14 cellular contexts compared by ENCODE assay signal in genomic region chr10:90788987-90789386, GRCh38.
DNase-seq lines count a peak whose midpoint lies in the region; ATAC-seq and TF ChIP-seq lines count a peak whose summit lies in the region.
"Had no signal": no experiment of that assay in that cellular context is flagged by ENCODE, and none has a peak within 500 bp of the region (broad histone marks: within the 10 kb centered on the region; RNA-seq: fewer than 3 reads in every experiment).

No MANE protein-coding gene starts in this region.

- H3K4me3 Mint-ChIP-seq in activated naive CD4-positive, alpha-beta T cell treated with anti-CD3 and anti-CD28 coated beads, Interleukin-2, amount 10 ng/mL, durations not matched to agents 7 days and 5 days: no peak overlapping the region
- H3K4me3 Mint-ChIP-seq: CD4-positive, alpha-beta T cell; nephron had no signal

- H3K9me2 ChIP-seq in OCI-LY7 (ENCODE audit: insufficient read depth, low read length): no peaks in the 10 kb centered on the region

- H3K36me3 ChIP-seq in OCI-LY7 (ENCODE audit: insufficient read depth, low read length) (no peaks in the 10 kb centered on the region), HAP-1 (replicated peaks) (no peaks in the 10 kb centered on the region)
- H3K36me3 ChIP-seq: ascending aorta, gastrocnemius medialis, spleen had no signal

- in situ Hi-C loops in HAP-1 (cut with MboI; ENCODE audit: low sequenced_read_pairs): no loop called here

- H3K4me1 ChIP-seq in OCI-LY7 (ENCODE audit: insufficient read depth, low read length, poor library complexity, severe bottlenecking): no peaks in the 10 kb centered on the region
- no peaks in the 10 kb centered on the region for H3K4me1 ChIP-seq in HAP-1
- H3K4me1 ChIP-seq: ascending aorta, gastrocnemius medialis had no signal

- POLR2A ChIA-PET in OCI-LY7 (lab: Charles Lee): interaction anchor here (0.9 to 1.7 kb wide), 3 partner anchors 12 to 412 kb away, joined by 3 to 4 read pairs (median 3); partner anchors contain the start of gene RPP30

- H3K9me3 ChIP-seq in OCI-LY7 (ENCODE audit: low read length) (no peaks in the 10 kb centered on the region), HAP-1 (no peaks in the 10 kb centered on the region)
- H3K9me3 ChIP-seq: ascending aorta, gastrocnemius medialis, spleen had no signal

- no peak overlapping the region for H3K4me2 ChIP-seq in OCI-LY7 (ENCODE audit: low read length)

- H2AFZ ChIP-seq in OCI-LY7 (ENCODE audit: low read length): no peak overlapping the region

- no peaks in the 10 kb centered on the region for H3K79me2 ChIP-seq in OCI-LY7 (ENCODE audit: insufficient read depth, low read depth, low read length)

- H3K9me3 Mint-ChIP-seq in activated naive CD4-positive, alpha-beta T cell treated with anti-CD3 and anti-CD28 coated beads, Interleukin-2, amount 10 ng/mL, durations not matched to agents 7 days and 5 days: no peaks in the 10 kb centered on the region
- H3K9me3 Mint-ChIP-seq: CD4-positive, alpha-beta T cell; nephron had no signal

- no peak overlapping the region for H3K27ac Mint-ChIP-seq in activated naive CD4-positive, alpha-beta T cell treated with anti-CD3 and anti-CD28 coated beads, Interleukin-2, amount 10 ng/mL, durations not matched to agents 7 days and 5 days
- H3K27ac Mint-ChIP-seq: CD4-positive, alpha-beta T cell; nephron had no signal

- peaks cover 5% of the 10 kb centered on the region for H3K4me1 Mint-ChIP-seq in activated naive CD4-positive, alpha-beta T cell treated with anti-CD3 and anti-CD28 coated beads, Interleukin-2, amount 10 ng/mL, durations not matched to agents 7 days and 5 days

- H4K20me1 ChIP-seq in OCI-LY7 (ENCODE audit: insufficient read depth, low read length): no peaks in the 10 kb centered on the region

- TF ChIP-seq CTCF in OCI-LY7 (conservative IDR thresholded peaks at IDR 0.05; ENCODE audit: low read length): no peak

- ATAC-seq in GM18519 (IDR thresholded peaks at IDR 0.05; ENCODE audit: low FRiP score, unreplicated experiment): peak; percentile 90
- peak; percentile 79 for ATAC-seq in GM21423 (IDR thresholded peaks at IDR 0.05; ENCODE audit: unreplicated experiment)
- ATAC-seq in HG03196 (IDR thresholded peaks at IDR 0.05; ENCODE audit: unreplicated experiment): peak; percentile 58
- ATAC-seq in GM18861 (IDR thresholded peaks at IDR 0.05; ENCODE audit: unreplicated experiment): no peak
- ATAC-seq: gastrocnemius medialis had no signal

- peaks cover 5% of the 10 kb centered on the region for H3K27me3 Mint-ChIP-seq in activated naive CD4-positive, alpha-beta T cell treated with anti-CD3 and anti-CD28 coated beads, Interleukin-2, amount 10 ng/mL, durations not matched to agents 7 days and 5 days

- no peak overlapping the region for H3K27ac ChIP-seq in OCI-LY7 (ENCODE audit: low read depth, low read length, poor library complexity, severe bottlenecking)
- H3K27ac ChIP-seq: ascending aorta, gastrocnemius medialis, spleen had no signal

- peaks cover 35% of the 10 kb centered on the region for H3K27me3 ChIP-seq in HAP-1 (ENCODE audit: low read depth)
- H3K27me3 ChIP-seq: ascending aorta had no signal

- H3K4me3 ChIP-seq in OCI-LY7 (ENCODE audit: low read depth, low read length, poor library complexity, severe bottlenecking) (no peak overlapping the region), HAP-1 (no peak overlapping the region)
- H3K4me3 ChIP-seq: ascending aorta, gastrocnemius medialis, spleen had no signal

- no peaks in the 10 kb centered on the region for H3K36me3 Mint-ChIP-seq in activated naive CD4-positive, alpha-beta T cell treated with anti-CD3 and anti-CD28 coated beads, Interleukin-2, amount 10 ng/mL, durations not matched to agents 7 days and 5 days

- CTCF ChIA-PET in OCI-LY7 (lab: Charles Lee; ENCODE audit: unreplicated experiment): no interaction called here
- CTCF ChIA-PET in activated naive CD4-positive, alpha-beta T cell treated with anti-CD3 and anti-CD28 coated beads, Interleukin-2, amount 10 ng/mL, durations not matched to agents 7 days and 5 days (lab: Charles Lee): interaction anchor here (0.8 to 2.8 kb wide), 3 partner anchors 11 to 76 kb away, joined by 3 to 8 read pairs (median 5); no protein-coding TSS in a partner anchor

- intact Hi-C loops in OCI-LY7 (cut with micrococcal nuclease; ENCODE audit: unreplicated experiment): loop anchor here (2.0 kb wide), 2 partner anchors 38 to 74 kb away; no protein-coding TSS in a partner anchor

- BruUV-seq in OCI-LY7 (replicated peaks; lab: Mats Ljungman, UMichigan): no TSS peak

- DNase-seq in OCI-LY7 (ENCODE audit: low spot score) (peak; percentile 2), HAP-1 (ENCODE audit: low spot score in 2 of 2) (no peak), iPS-NIHi11 (ENCODE audit: low spot score) (no peak)
- no peak for DNase-seq in activated naive CD4-positive, alpha-beta T cell treated with anti-CD3 and anti-CD28 coated beads, Interleukin-2, amount 10 ng/mL, durations not matched to agents 7 days and 5 days
- DNase-seq: CD4-positive, alpha-beta T cell; gastrocnemius medialis; RPMI8226; spleen had no signal
